Comparison of ENCODE assay signal across 8 cellular contexts in genomic region chr10:100744980-100745881, GRCh38. TPM values are rescaled to one million over a fixed set of nuclear protein-coding genes. Genes with fewer than 3 reads are reported as not detected.
DNase-seq lines count a peak whose midpoint lies in the region; ATAC-seq and TF ChIP-seq lines count a peak whose summit lies in the region.

PAX2 (plus strand) TSS chr10:100745582; CDS start chr10:100746261, 679 bp downstream.

- H3K4me3 ChIP-seq in Loucy (ENCODE audit: low read length, poor library complexity, severe bottlenecking) (peak within 1 kb of the TSS; percentile 78), neural progenitor cell (peak within 1 kb of the TSS; percentile 51)

- H3F3A ChIP-seq in Loucy (ENCODE audit: low read depth): no peaks in the 10 kb centered on the region
- H3F3A ChIP-seq in neural progenitor cell (ENCODE audit: low read depth): peaks cover 57% of the 10 kb centered on the region

- H3K9me3 ChIP-seq in Loucy (ENCODE audit: insufficient read depth, low read depth, low read length) (no peaks in the 10 kb centered on the region), neural progenitor cell (ENCODE audit: low read depth) (no peaks in the 10 kb centered on the region)

- peak within 1 kb of the TSS; percentile 90 for H3K4me2 ChIP-seq in Loucy (ENCODE audit: low read depth, low read length, poor library complexity, severe bottlenecking)
- H3K4me2 ChIP-seq in neural progenitor cell: peak within 1 kb of the TSS; percentile 88

- H3K36me3 ChIP-seq in Loucy (ENCODE audit: insufficient read depth, low read length) (no peaks in the 10 kb centered on the region), neural progenitor cell (no peaks in the 10 kb centered on the region)

- H3K4me1 ChIP-seq in Loucy (ENCODE audit: insufficient read depth, low read length, poor library complexity, severe bottlenecking): peaks cover 19% of the 10 kb centered on the region
- peaks cover 73% of the 10 kb centered on the region for H3K4me1 ChIP-seq in neural progenitor cell

- no peaks in the 10 kb centered on the region for H3K9me2 ChIP-seq in Loucy (replicated peaks; ENCODE audit: low read depth, low read length)

- H3K4me3 Mint-ChIP-seq in neural progenitor cell: peak within 1 kb of the TSS; percentile 80

- no peak within 1 kb of the TSS for H3K27ac Mint-ChIP-seq in neural progenitor cell

- H4K20me1 ChIP-seq in Loucy (ENCODE audit: insufficient read depth, low read length, poor library complexity, severe bottlenecking) (no peaks in the 10 kb centered on the region), neural progenitor cell (ENCODE audit: low read depth) (peaks cover 96% of the 10 kb centered on the region)

- H3K27me3 ChIP-seq in Loucy (ENCODE audit: insufficient read depth, low read length, poor library complexity, severe bottlenecking) (no peaks in the 10 kb centered on the region), neural progenitor cell (peaks cover 100% of the 10 kb centered on the region)

- TF ChIP-seq CTCF in Loucy (conservative IDR thresholded peaks at IDR 0.05; ENCODE audit: low read length) (no peak), neural progenitor cell (IDR thresholded peaks at IDR 0.05) (no peak)

- peaks cover 64% of the 10 kb centered on the region for H3K4me1 Mint-ChIP-seq in neural progenitor cell

- peak; percentile 43 for DNase-seq in DMS114 treated with DMSO at 0.1 percent for 48 hours (lab: John Stamatoyannopoulos, UW; ENCODE audit: unreplicated experiment)
- peak; percentile 30 for DNase-seq in cerebellum (ENCODE audit: low spot score)
- DNase-seq in neural progenitor cell (ENCODE audit: low spot score): peak; percentile 90
- DNase-seq in NAMALWA (ENCODE audit: low spot score): no peak
- no peak for DNase-seq in cortex of kidney (lab: John Stamatoyannopoulos, UW)
- DNase-seq in occipital lobe (lab: John Stamatoyannopoulos, UW): no peak

- H2AFZ ChIP-seq in Loucy (ENCODE audit: low read length): peak within 1 kb of the TSS; percentile 87
- peak within 1 kb of the TSS; percentile 18 for H2AFZ ChIP-seq in neural progenitor cell (replicated peaks)

- H3K9ac ChIP-seq in Loucy (ENCODE audit: low read depth, low read length, poor library complexity, severe bottlenecking) (peak within 1 kb of the TSS; percentile 85), neural progenitor cell (no peak within 1 kb of the TSS)

- H3K36me3 Mint-ChIP-seq in neural progenitor cell: no peaks in the 10 kb centered on the region

- H3K9me3 Mint-ChIP-seq in neural progenitor cell: no peaks in the 10 kb centered on the region

- ATAC-seq in GM19023 (IDR thresholded peaks at IDR 0.05; ENCODE audit: unreplicated experiment): no peak

- peaks cover 90% of the 10 kb centered on the region for H3K27me3 Mint-ChIP-seq in neural progenitor cell (ENCODE audit: insufficient read depth, low read depth)

- peaks cover 32% of the 10 kb centered on the region; the same call in 1 of the 2 replicates for H3K79me2 ChIP-seq in Loucy (ENCODE audit: insufficient read depth, low read length)
- no peaks in the 10 kb centered on the region for H3K79me2 ChIP-seq in neural progenitor cell (ENCODE audit: low read depth)

- H3K27ac ChIP-seq in neural progenitor cell: no peak within 1 kb of the TSS

RNA-seq across cellular contexts. Expression of gene PAX2, which starts in this region (rescaled TPM):
- total RNA-seq in cerebellum (13.2 TPM), neural progenitor cell (ENCODE audit: low replicate concordance) (0.06 and 0.34 TPM in 2 replicates), occipital lobe (not detected)

Comparison
In these comparisons a context has a peak if more than half of its experiments do, and no peak if none do; other contexts are left out.
1. RNA of gene PAX2 (total RNA-seq): 13.2 TPM in cerebellum (single experiment); 0.06 to 0.34 TPM in neural progenitor cell and not detected in occipital lobe (single experiment); every median in the first group is over 10 times any median in the second.
2. Peak in DNase-seq, H3K4me3 ChIP-seq and H3K4me2 ChIP-seq in neural progenitor cell; RNA of the gene not detected or under 1 TPM.
3. DNase-seq: peak in DMS114 treated with DMSO at 0.1 percent for 48 hours (single experiment) and cerebellum (single experiment); none in NAMALWA (single experiment), cortex of kidney (single experiment) and occipital lobe (single experiment).